13 cellular contexts compared by ENCODE assay signal in the genomic region with DNA sequence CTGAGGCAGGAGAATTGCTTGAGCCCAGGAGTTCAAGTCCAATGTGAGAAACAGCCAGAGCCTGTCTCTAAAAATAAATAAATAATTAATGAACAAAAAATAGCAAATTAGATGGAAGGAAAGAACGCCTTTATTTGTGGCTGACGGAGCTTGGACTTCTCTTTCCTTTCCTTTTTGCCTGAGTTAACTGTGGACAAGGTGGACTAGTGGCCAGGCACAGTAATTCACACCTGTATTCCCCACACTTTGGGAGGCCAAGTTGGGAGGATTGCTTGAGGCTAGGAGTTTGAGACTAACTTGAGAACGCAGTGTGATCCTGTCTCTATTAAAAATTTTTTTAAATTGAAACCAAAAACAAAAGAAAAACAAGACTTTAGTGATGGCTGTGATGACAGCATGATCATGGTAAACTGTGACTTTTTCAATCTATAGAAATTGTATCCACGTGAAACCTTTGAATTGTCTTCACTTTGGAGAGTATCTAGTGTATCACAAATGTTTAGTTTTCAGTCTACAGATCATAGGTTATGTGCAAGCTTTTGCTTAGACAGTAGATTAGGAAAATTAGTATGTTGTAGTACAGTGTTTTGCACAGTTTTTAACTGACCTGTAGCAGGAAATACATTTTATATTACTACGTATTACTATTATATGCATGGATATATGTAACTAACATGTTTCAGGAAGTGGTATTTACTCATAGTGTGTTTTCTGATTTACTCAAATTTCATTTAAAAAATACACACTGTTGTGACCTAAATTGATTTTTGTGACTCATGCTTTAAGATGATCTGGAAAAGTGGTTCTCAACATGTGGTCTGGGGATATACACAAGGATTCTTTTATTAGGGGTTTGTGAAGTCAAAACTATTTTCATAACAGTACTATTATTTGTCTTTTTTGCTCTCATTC. TPM values are rescaled to one million over a fixed set of nuclear protein-coding genes. Genes with fewer than 3 reads are reported as not detected.
DNase-seq lines count a peak whose midpoint lies in the region; ATAC-seq, FAIRE-seq and TF ChIP-seq lines count a peak whose summit lies in the region.
"Had no signal": no experiment of that assay in that cellular context is flagged by ENCODE, and none has a peak within 500 bp of the region (broad histone marks: within the 10 kb centered on the region; RNA-seq: fewer than 3 reads in every experiment).

No MANE protein-coding gene starts in this region.

- no peaks in the 10 kb centered on the region for H3K27me3 Mint-ChIP-seq in CD8-positive, alpha-beta memory T cell
- H3K27me3 Mint-ChIP-seq in astrocyte (ENCODE audit: low read depth, unreplicated experiment) = no peaks in the 10 kb centered on the region
- H3K27me3 Mint-ChIP-seq in naive thymus-derived CD8-positive, alpha-beta T cell = no peaks in the 10 kb centered on the region
- H3K27me3 Mint-ChIP-seq: brain, naive B cell had no signal

- no peaks in the 10 kb centered on the region for H3K9me3 Mint-ChIP-seq in CD8-positive, alpha-beta memory T cell
- H3K9me3 Mint-ChIP-seq in astrocyte (ENCODE audit: unreplicated experiment) = no peaks in the 10 kb centered on the region
- no peaks in the 10 kb centered on the region for H3K9me3 Mint-ChIP-seq in naive thymus-derived CD8-positive, alpha-beta T cell
- H3K9me3 Mint-ChIP-seq: brain, naive B cell had no signal

- peak overlapping the region; percentile 12 for H3K27ac ChIP-seq in CD8-positive, alpha-beta memory T cell (ENCODE audit: low read depth, low read length)
- H3K27ac ChIP-seq in HEK293 (ENCODE audit: extremely low read depth, low read depth, low read length) (no peak overlapping the region), astrocyte (ENCODE audit: low read depth, low read length) (no peak overlapping the region), adrenal gland (no peak overlapping the region)

- TF ChIP-seq CTCF in HEK293 (tag by site-specific recombination; IDR thresholded peaks at IDR 0.05) = no peak
- TF ChIP-seq CTCF in astrocyte (IDR thresholded peaks at IDR 0.05; ENCODE audit: insufficient read depth, low read depth, low read length) = no peak
- TF ChIP-seq CTCF in adrenal gland (IDR thresholded peaks at IDR 0.05) = no peak

- no peak overlapping the region for H3K9ac ChIP-seq in astrocyte (ENCODE audit: low read length)

- peak overlapping the region; percentile 52 to 88 (median 72) for H3K27ac Mint-ChIP-seq in CD8-positive, alpha-beta memory T cell
- no peak overlapping the region for H3K27ac Mint-ChIP-seq in astrocyte (ENCODE audit: unreplicated experiment)
- H3K27ac Mint-ChIP-seq in naive thymus-derived CD8-positive, alpha-beta T cell = peak overlapping the region; percentile 14 to 83 (median 63)

- H3K9me3 ChIP-seq in CD8-positive, alpha-beta memory T cell (ENCODE audit: low read length) = no peaks in the 10 kb centered on the region
- H3K9me3 ChIP-seq in HEK293 (ENCODE audit: control insufficient read depth, insufficient read depth, low read depth, low read length) = no peaks in the 10 kb centered on the region
- H3K9me3 ChIP-seq in astrocyte (ENCODE audit: insufficient read depth, low read depth, low read length) = no peaks in the 10 kb centered on the region
- H3K9me3 ChIP-seq in adrenal gland (replicated peaks in 1 of 3) = no peaks in the 10 kb centered on the region

- peaks cover 15% of the 10 kb centered on the region for H3K4me1 ChIP-seq in CD8-positive, alpha-beta memory T cell (ENCODE audit: insufficient read depth, low read length)
- H3K4me1 ChIP-seq in HEK293 (ENCODE audit: control insufficient read depth, insufficient read depth, low read length) = no peaks in the 10 kb centered on the region
- H3K4me1 ChIP-seq in astrocyte (ENCODE audit: insufficient read depth, low read length) = peaks cover 3% of the 10 kb centered on the region
- peaks cover 11 to 41% of the 10 kb centered on the region in 2 donors for H3K4me1 ChIP-seq in adrenal gland (replicated peaks in 1 of 2)

- peaks cover 0 to 36% (median 9%) of the 10 kb centered on the region in 3 donors for H3K36me3 Mint-ChIP-seq in CD8-positive, alpha-beta memory T cell
- peaks cover 3% of the 10 kb centered on the region for H3K36me3 Mint-ChIP-seq in astrocyte (ENCODE audit: low read depth, unreplicated experiment)
- H3K36me3 Mint-ChIP-seq in naive thymus-derived CD8-positive, alpha-beta T cell = peaks cover 0 to 70% (median 7%) of the 10 kb centered on the region in 3 donors
- H3K36me3 Mint-ChIP-seq: naive B cell had no signal

- intact Hi-C loops in adrenal gland (cut with DNase I) = no loop called here

- DNase-seq in CD8-positive, alpha-beta memory T cell = no peak
- DNase-seq in astrocyte (ENCODE audit: low read depth) (peak; percentile 45), NCI-H1092 treated with DMSO at 0.1 percent for 48 hours (lab: John Stamatoyannopoulos, UW) (no peak), adrenal gland (no peak)
- no peak for DNase-seq in naive thymus-derived CD8-positive, alpha-beta T cell
- DNase-seq: activated CD4-positive, alpha-beta T cell treated with anti-CD3 and anti-CD28 coated beads, Interleukin-2, amount 50 U/mL, for 1 hour; DND-41; naive B cell; NCI-H146; NCI-H69 had no signal

- H3K27me3 ChIP-seq in CD8-positive, alpha-beta memory T cell (ENCODE audit: insufficient read depth, low read length, poor library complexity, severe bottlenecking) = no peaks in the 10 kb centered on the region
- H3K27me3 ChIP-seq in astrocyte (ENCODE audit: insufficient read depth, low read length) (no peaks in the 10 kb centered on the region), adrenal gland (no peaks in the 10 kb centered on the region)

- H3K4me1 Mint-ChIP-seq in CD8-positive, alpha-beta memory T cell = peaks cover 47 to 80% (median 78%) of the 10 kb centered on the region in 3 donors
- H3K4me1 Mint-ChIP-seq in astrocyte (ENCODE audit: low read depth, unreplicated experiment) = peaks cover 3% of the 10 kb centered on the region
- peaks cover 20 to 64% (median 54%) of the 10 kb centered on the region in 4 donors for H3K4me1 Mint-ChIP-seq in naive thymus-derived CD8-positive, alpha-beta T cell

- FAIRE-seq in astrocyte (lab: Jason Lieb, UNC) = no peak

- no peak overlapping the region for H3K4me3 ChIP-seq in CD8-positive, alpha-beta memory T cell (ENCODE audit: low read length)
- H3K4me3 ChIP-seq in HEK293 (ENCODE audit: low read depth, low read length) (no peak overlapping the region), astrocyte (ENCODE audit: insufficient read depth, low read depth, low read length) (no peak overlapping the region), adrenal gland (no peak overlapping the region)

- CTCF ChIA-PET in CD8-positive, alpha-beta memory T cell (lab: Charles Lee) = interaction anchor here (1.0 kb wide), 1 partner anchor 79 kb away, joined by 3 read pairs; no protein-coding TSS in a partner anchor
- CTCF ChIA-PET in HEK293 (lab: Yijun Ruan, JAX) = interaction anchor here (0.8 to 1.1 kb wide), 3 partner anchors 10 to 79 kb away, joined by 3 to 5 read pairs (median 5); no protein-coding TSS in a partner anchor

- H3K4me2 ChIP-seq in astrocyte (ENCODE audit: low read length) = peak overlapping the region; percentile 9

- peak overlapping the region in 1 of 7 donors; percentile 27 for H3K4me3 Mint-ChIP-seq in CD8-positive, alpha-beta memory T cell
- no peak overlapping the region for H3K4me3 Mint-ChIP-seq in astrocyte (ENCODE audit: unreplicated experiment)
- H3K4me3 Mint-ChIP-seq in naive thymus-derived CD8-positive, alpha-beta T cell = no peak overlapping the region
- H3K4me3 Mint-ChIP-seq: brain, naive B cell had no signal

- H4K20me1 ChIP-seq in astrocyte (ENCODE audit: insufficient read depth, low read length) = peaks cover 86% of the 10 kb centered on the region

- no peaks in the 10 kb centered on the region for H3K36me3 ChIP-seq in CD8-positive, alpha-beta memory T cell (ENCODE audit: insufficient read depth, low read length)
- H3K36me3 ChIP-seq in HEK293 (ENCODE audit: control insufficient read depth in 2 of 2, insufficient read depth in 1 of 2, low read length in 2 of 2) = peaks cover 0 to 3% of the 10 kb centered on the region in 2 experiments; a peak in 1 of 3 replicates
- H3K36me3 ChIP-seq in astrocyte (ENCODE audit: insufficient read depth, low read length) = no peaks in the 10 kb centered on the region
- no peaks in the 10 kb centered on the region for H3K36me3 ChIP-seq in adrenal gland (replicated peaks in 1 of 2)

- 83 to 88% (median 84%) methylated on average over 5 of the region's 5 CpGs for WGBS in adrenal gland, 4 donors

- POLR2A ChIA-PET in CD8-positive, alpha-beta memory T cell (lab: Charles Lee) = interaction anchor here (1.0 kb wide), 1 partner anchor 20 kb away, joined by 3 read pairs; no protein-coding TSS in a partner anchor
- POLR2A ChIA-PET in HEK293 (lab: Yijun Ruan, JAX) = interaction anchor here (0.6 to 0.7 kb wide), 2 partner anchors 74 to 196 kb away, joined by 3 to 4 read pairs; no protein-coding TSS in a partner anchor
- POLR2A ChIA-PET in naive thymus-derived CD8-positive, alpha-beta T cell (lab: Charles Lee) = no interaction called here

- no peak overlapping the region for H2AFZ ChIP-seq in astrocyte (ENCODE audit: low read depth, low read length)

- peaks cover 90% of the 10 kb centered on the region for H3K79me2 ChIP-seq in astrocyte (ENCODE audit: insufficient read depth, low read length)

- ATAC-seq in naive thymus-derived CD8-positive, alpha-beta T cell = no peak
- ATAC-seq in GM21529 (IDR thresholded peaks at IDR 0.05; ENCODE audit: unreplicated experiment) = no peak

- TF ChIP-seq POLR2A in adrenal gland (IDR thresholded peaks at IDR 0.05) = no peak

TF ChIP-seq in HEK293, 187 proteins besides CTCF, POLR2A, EP300 and RAD21 (continues in another document):
- TF ChIP-seq, protein P1, sequence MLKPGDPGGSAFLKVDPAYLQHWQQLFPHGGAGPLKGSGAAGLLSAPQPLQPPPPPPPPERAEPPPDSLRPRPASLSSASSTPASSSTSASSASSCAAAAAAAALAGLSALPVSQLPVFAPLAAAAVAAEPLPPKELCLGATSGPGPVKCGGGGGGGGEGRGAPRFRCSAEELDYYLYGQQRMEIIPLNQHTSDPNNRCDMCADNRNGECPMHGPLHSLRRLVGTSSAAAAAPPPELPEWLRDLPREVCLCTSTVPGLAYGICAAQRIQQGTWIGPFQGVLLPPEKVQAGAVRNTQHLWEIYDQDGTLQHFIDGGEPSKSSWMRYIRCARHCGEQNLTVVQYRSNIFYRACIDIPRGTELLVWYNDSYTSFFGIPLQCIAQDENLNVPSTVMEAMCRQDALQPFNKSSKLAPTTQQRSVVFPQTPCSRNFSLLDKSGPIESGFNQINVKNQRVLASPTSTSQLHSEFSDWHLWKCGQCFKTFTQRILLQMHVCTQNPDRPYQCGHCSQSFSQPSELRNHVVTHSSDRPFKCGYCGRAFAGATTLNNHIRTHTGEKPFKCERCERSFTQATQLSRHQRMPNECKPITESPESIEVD (tag by site-specific recombination; IDR thresholded peaks at IDR 0.05) = peak; percentile 26; the same call in 1 of the 2 replicates
- no peak for TF ChIP-seq ZNF211 (tag by site-specific recombination; IDR thresholded peaks at IDR 0.05; ENCODE audit: low read depth)

RNA-seq across cellular contexts. Expression of gene KDM2A, which starts 42.1 kb away (rescaled TPM):
- total RNA-seq in CD8-positive, alpha-beta memory T cell = 100 to 1,000 TPM; 101 to 107 TPM
- 20.4 TPM for polyA plus RNA-seq in CD8-positive, alpha-beta memory T cell
- total RNA-seq in astrocyte = 65.2 and 70.4 TPM in 2 replicates
- 100 to 1,000 TPM; 280 TPM for total RNA-seq in naive thymus-derived CD8-positive, alpha-beta T cell
- polyA plus RNA-seq in naive thymus-derived CD8-positive, alpha-beta T cell = 10 to 100 TPM in 1 of 3 donors, 1 to 10 TPM in 2; 8.0 to 12.9 (median 9.9) TPM
- total RNA-seq in adrenal gland = 10 to 100 TPM; 30.6 to 65.3 (median 53.5) TPM
- polyA plus RNA-seq in adrenal gland = 10 to 100 TPM; 33.8 to 50.5 (median 36.4) TPM
